ENCODE assay signal across 8 cellular contexts in genomic region chr16:1363501-1364041, GRCh38. TPM values are rescaled to one million over a fixed set of nuclear protein-coding genes. Genes with fewer than 3 reads are reported as not detected.
DNase-seq lines count a peak whose midpoint lies in the region; ATAC-seq and TF ChIP-seq lines count a peak whose summit lies in the region.

No MANE protein-coding gene starts in this region.

- peak; percentile 40 to 81 (median 66) for TF ChIP-seq CTCF in dorsolateral prefrontal cortex (IDR thresholded peaks at IDR 0.05 in 54 of 56, conservative IDR thresholded peaks at IDR 0.05 in 2 of 56; ENCODE audit: low read depth in 1 of 56, partially characterized antibody in 56 of 56)

- intact Hi-C loops in dorsolateral prefrontal cortex (cut with DNase I): no loop called here

- peak; percentile 79 for DNase-seq in DMS 273 (lab: John Stamatoyannopoulos, UW; ENCODE audit: unreplicated experiment)
- no peak for DNase-seq in DMS 273 treated with DMSO at 0.1 percent for 48 hours (lab: John Stamatoyannopoulos, UW)
- DNase-seq in NCI-H146 (lab: John Stamatoyannopoulos, UW): peak; percentile 57
- peak; percentile 72 for DNase-seq in activated CD4-positive, alpha-beta T cell treated with anti-CD3 and anti-CD28 coated beads, Interleukin-2, amount 10 ng/mL, durations not matched to agents 7 days and 5 days
- peak in 3 of 10 donors; percentile 33 to 67 (median 59) for DNase-seq in dorsolateral prefrontal cortex
- peak; percentile 5 for DNase-seq in midbrain (lab: John Stamatoyannopoulos, UW)
- peak; percentile 79 for DNase-seq in stimulated activated naive CD8-positive, alpha-beta T cell treated with anti-CD3 and anti-CD28 coated beads, Interleukin-15, Interleukin-2, amounts not matched to agents 100 U/mL and 50 U/mL, for 24 hours
- no peak for DNase-seq in DMS79 treated with DMSO at 0.1 percent for 48 hours (lab: John Stamatoyannopoulos, UW)

- POLR2A ChIA-PET in activated CD4-positive, alpha-beta T cell treated with anti-CD3 and anti-CD28 coated beads, Interleukin-2, amount 10 ng/mL, durations not matched to agents 7 days and 5 days (lab: Charles Lee): no interaction called here

- peak overlapping the region in 15 of 59 donors; percentile 6 to 77 (median 33) for H3K27ac ChIP-seq in dorsolateral prefrontal cortex

- peaks cover 11% of the 10 kb centered on the region for H3K36me3 Mint-ChIP-seq in activated CD4-positive, alpha-beta T cell treated with anti-CD3 and anti-CD28 coated beads, Interleukin-2, amount 10 ng/mL, durations not matched to agents 7 days and 5 days (ENCODE audit: low read depth)

- CTCF ChIA-PET in activated CD4-positive, alpha-beta T cell treated with anti-CD3 and anti-CD28 coated beads, Interleukin-2, amount 10 ng/mL, durations not matched to agents 7 days and 5 days (lab: Charles Lee): interaction anchor here (0.6 to 3.7 kb wide), 17 partner anchors 8 to 342 kb away, joined by 3 to 18 read pairs (median 4); partner anchors contain the start of genes MAPK8IP3 and UNKL

- no peaks in the 10 kb centered on the region for H3K27me3 Mint-ChIP-seq in activated CD4-positive, alpha-beta T cell treated with anti-CD3 and anti-CD28 coated beads, Interleukin-2, amount 10 ng/mL, durations not matched to agents 7 days and 5 days

- no peaks in the 10 kb centered on the region for H3K27me3 ChIP-seq in dorsolateral prefrontal cortex

- H3K4me1 Mint-ChIP-seq in activated CD4-positive, alpha-beta T cell treated with anti-CD3 and anti-CD28 coated beads, Interleukin-2, amount 10 ng/mL, durations not matched to agents 7 days and 5 days: peaks cover 2% of the 10 kb centered on the region

- no peak overlapping the region for H3K4me3 ChIP-seq in dorsolateral prefrontal cortex

- no peaks in the 10 kb centered on the region for H3K9me3 Mint-ChIP-seq in activated CD4-positive, alpha-beta T cell treated with anti-CD3 and anti-CD28 coated beads, Interleukin-2, amount 10 ng/mL, durations not matched to agents 7 days and 5 days

- H3K27ac Mint-ChIP-seq in activated CD4-positive, alpha-beta T cell treated with anti-CD3 and anti-CD28 coated beads, Interleukin-2, amount 10 ng/mL, durations not matched to agents 7 days and 5 days: no peak overlapping the region

- peak; percentile 88 for ATAC-seq in stimulated activated naive CD8-positive, alpha-beta T cell treated with anti-CD3 and anti-CD28 coated beads, Interleukin-15, Interleukin-2, amounts not matched to agents 100 U/mL and 50 U/mL, for 24 hours

- no peak overlapping the region for H3K4me3 Mint-ChIP-seq in activated CD4-positive, alpha-beta T cell treated with anti-CD3 and anti-CD28 coated beads, Interleukin-2, amount 10 ng/mL, durations not matched to agents 7 days and 5 days

RNA-seq across cellular contexts. Expression of gene GNPTG, which starts 11.8 kb away (rescaled TPM):
- 10 to 100 TPM; 34.3 to 36.9 TPM for total RNA-seq in activated CD4-positive, alpha-beta T cell treated with anti-CD3 and anti-CD28 coated beads, Interleukin-2, amount 10 ng/mL, durations not matched to agents 7 days and 5 days
- 100 to 1,000 TPM in 112 of 120 experiments, 10 to 100 TPM in 8; 85.9 to 151 (median 118) TPM for total RNA-seq in dorsolateral prefrontal cortex

RNA-seq across cellular contexts. Expression of gene TSR3, which starts 11.9 kb away (rescaled TPM):
- 10 to 100 TPM; 33.8 to 43.7 TPM for total RNA-seq in activated CD4-positive, alpha-beta T cell treated with anti-CD3 and anti-CD28 coated beads, Interleukin-2, amount 10 ng/mL, durations not matched to agents 7 days and 5 days
- total RNA-seq in dorsolateral prefrontal cortex: 10 to 100 TPM; 30.3 to 68.2 (median 46.8) TPM

RNA-seq across cellular contexts. Expression of gene BAIAP3, which starts 30.1 kb away (rescaled TPM):
- 1 to 10 TPM in 1 of 2 experiments, under 1 TPM in 1; 0.83 to 1.6 TPM for total RNA-seq in activated CD4-positive, alpha-beta T cell treated with anti-CD3 and anti-CD28 coated beads, Interleukin-2, amount 10 ng/mL, durations not matched to agents 7 days and 5 days
- 100 to 1,000 TPM in 100 of 120 experiments, 10 to 100 TPM in 20; 24.1 to 289 (median 137) TPM for total RNA-seq in dorsolateral prefrontal cortex

RNA-seq across cellular contexts. Expression of gene UNKL, which starts 50.9 kb away (rescaled TPM):
- total RNA-seq in activated CD4-positive, alpha-beta T cell treated with anti-CD3 and anti-CD28 coated beads, Interleukin-2, amount 10 ng/mL, durations not matched to agents 7 days and 5 days: 10 to 100 TPM; 31.8 to 37.9 TPM
- total RNA-seq in dorsolateral prefrontal cortex: 10 to 100 TPM; 25.4 to 69.9 (median 43.8) TPM

RNA-seq across cellular contexts. Expression of gene UBE2I, which starts 54.1 kb away (rescaled TPM):
- total RNA-seq in activated CD4-positive, alpha-beta T cell treated with anti-CD3 and anti-CD28 coated beads, Interleukin-2, amount 10 ng/mL, durations not matched to agents 7 days and 5 days: 100 to 1,000 TPM; 204 to 222 TPM
- total RNA-seq in dorsolateral prefrontal cortex: 100 to 1,000 TPM in 1 of 120 experiments, 10 to 100 TPM in 119; 66.6 to 108 (median 83.6) TPM

Comparison
In these comparisons a context has a peak if more than half of its experiments do, and no peak if none do; other contexts are left out.
1. DNase-seq: peak in DMS 273 (single experiment), NCI-H146 (single experiment), activated CD4-positive, alpha-beta T cell treated with anti-CD3 and anti-CD28 coated beads, Interleukin-2, amount 10 ng/mL, durations not matched to agents 7 days and 5 days (single experiment), midbrain (single experiment) and stimulated activated naive CD8-positive, alpha-beta T cell treated with anti-CD3 and anti-CD28 coated beads, Interleukin-15, Interleukin-2, amounts not matched to agents 100 U/mL and 50 U/mL, for 24 hours (single experiment); none in DMS 273 treated with DMSO at 0.1 percent for 48 hours (single experiment) and DMS79 treated with DMSO at 0.1 percent for 48 hours (single experiment).
2. RNA of gene BAIAP3, which starts 30.1 kb away (total RNA-seq): 24.1 to 289 TPM in dorsolateral prefrontal cortex; 0.83 to 1.6 TPM in activated CD4-positive, alpha-beta T cell treated with anti-CD3 and anti-CD28 coated beads, Interleukin-2, amount 10 ng/mL, durations not matched to agents 7 days and 5 days; every median in the first group is over 4 times any median in the second.